1 cellular context compared by ENCODE assay signal in the genomic region with DNA sequence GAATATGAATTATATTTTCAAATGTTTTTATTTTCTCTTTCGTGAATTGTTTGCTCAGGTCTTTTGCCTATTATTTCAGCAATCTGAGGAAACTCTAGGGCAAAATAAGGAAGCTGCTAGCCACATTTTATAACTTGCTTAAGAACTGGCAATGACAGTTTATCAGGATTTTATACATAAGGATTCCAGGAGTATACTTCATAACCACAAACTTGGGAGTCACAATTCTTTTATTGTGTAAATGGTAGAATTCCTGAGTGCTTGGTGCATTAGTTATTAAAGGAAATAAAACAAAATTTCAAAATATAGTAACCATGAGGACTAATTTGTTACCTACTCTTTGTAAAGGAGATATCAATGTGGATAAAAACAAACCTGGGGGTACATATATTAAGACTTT.
TF ChIP-seq lines count a peak whose summit lies in the region.

No MANE protein-coding gene starts in this region.

TF ChIP-seq in WTC11, 78 proteins besides CTCF, POLR2A, EP300 and RAD21 (continued from another document):
- TF ChIP-seq, protein P1, sequence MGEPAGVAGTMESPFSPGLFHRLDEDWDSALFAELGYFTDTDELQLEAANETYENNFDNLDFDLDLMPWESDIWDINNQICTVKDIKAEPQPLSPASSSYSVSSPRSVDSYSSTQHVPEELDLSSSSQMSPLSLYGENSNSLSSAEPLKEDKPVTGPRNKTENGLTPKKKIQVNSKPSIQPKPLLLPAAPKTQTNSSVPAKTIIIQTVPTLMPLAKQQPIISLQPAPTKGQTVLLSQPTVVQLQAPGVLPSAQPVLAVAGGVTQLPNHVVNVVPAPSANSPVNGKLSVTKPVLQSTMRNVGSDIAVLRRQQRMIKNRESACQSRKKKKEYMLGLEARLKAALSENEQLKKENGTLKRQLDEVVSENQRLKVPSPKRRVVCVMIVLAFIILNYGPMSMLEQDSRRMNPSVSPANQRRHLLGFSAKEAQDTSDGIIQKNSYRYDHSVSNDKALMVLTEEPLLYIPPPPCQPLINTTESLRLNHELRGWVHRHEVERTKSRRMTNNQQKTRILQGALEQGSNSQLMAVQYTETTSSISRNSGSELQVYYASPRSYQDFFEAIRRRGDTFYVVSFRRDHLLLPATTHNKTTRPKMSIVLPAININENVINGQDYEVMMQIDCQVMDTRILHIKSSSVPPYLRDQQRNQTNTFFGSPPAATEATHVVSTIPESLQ (CRISPR knock-in tag; IDR thresholded peaks at IDR 0.05): no peak
- TF ChIP-seq ZBTB21 (CRISPR knock-in tag; IDR thresholded peaks at IDR 0.05; ENCODE audit: borderline replicate concordance) (no peak), TCF7 (CRISPR knock-in tag; IDR thresholded peaks at IDR 0.05; ENCODE audit: low read depth) (no peak), ESRRA (CRISPR knock-in tag; IDR thresholded peaks at IDR 0.05; ENCODE audit: borderline replicate concordance) (no peak)
